Comparison of ENCODE assay signal across 1 cellular context in the genomic region with DNA sequence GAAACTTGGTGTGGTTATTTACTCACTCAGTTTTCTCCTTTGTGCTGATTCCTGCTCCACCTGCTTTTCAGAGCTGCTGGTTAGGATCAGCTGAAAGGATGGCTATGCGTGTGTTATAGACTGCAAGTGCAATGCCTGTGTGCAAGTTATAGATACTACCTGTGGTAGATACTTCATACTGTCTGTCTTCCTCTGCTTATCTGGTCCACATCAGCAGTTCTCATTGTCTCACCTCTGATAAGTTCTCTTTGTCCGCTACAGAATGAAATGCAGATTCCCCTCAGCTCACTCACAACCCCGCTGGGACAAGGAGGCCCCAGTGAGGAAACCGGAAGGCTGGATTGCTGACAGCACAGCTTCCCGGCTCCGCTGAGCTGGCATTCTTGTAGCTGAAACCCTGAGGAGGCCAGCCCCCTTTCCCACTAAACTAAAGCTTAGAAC.
TF ChIP-seq lines count a peak whose summit lies in the region.

No MANE protein-coding gene starts in this region.

TF ChIP-seq in HepG2, 621 proteins besides CTCF, POLR2A, EP300 and RAD21 (continued from another document):
- TF ChIP-seq, protein P1, sequence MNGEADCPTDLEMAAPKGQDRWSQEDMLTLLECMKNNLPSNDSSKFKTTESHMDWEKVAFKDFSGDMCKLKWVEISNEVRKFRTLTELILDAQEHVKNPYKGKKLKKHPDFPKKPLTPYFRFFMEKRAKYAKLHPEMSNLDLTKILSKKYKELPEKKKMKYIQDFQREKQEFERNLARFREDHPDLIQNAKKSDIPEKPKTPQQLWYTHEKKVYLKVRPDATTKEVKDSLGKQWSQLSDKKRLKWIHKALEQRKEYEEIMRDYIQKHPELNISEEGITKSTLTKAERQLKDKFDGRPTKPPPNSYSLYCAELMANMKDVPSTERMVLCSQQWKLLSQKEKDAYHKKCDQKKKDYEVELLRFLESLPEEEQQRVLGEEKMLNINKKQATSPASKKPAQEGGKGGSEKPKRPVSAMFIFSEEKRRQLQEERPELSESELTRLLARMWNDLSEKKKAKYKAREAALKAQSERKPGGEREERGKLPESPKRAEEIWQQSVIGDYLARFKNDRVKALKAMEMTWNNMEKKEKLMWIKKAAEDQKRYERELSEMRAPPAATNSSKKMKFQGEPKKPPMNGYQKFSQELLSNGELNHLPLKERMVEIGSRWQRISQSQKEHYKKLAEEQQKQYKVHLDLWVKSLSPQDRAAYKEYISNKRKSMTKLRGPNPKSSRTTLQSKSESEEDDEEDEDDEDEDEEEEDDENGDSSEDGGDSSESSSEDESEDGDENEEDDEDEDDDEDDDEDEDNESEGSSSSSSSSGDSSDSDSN (CRISPR knock-in tag; IDR thresholded peaks at IDR 0.05): no peak
- no peak for TF ChIP-seq ZBTB33 (CRISPR knock-in tag; IDR thresholded peaks at IDR 0.05)
- TF ChIP-seq, protein P2, sequence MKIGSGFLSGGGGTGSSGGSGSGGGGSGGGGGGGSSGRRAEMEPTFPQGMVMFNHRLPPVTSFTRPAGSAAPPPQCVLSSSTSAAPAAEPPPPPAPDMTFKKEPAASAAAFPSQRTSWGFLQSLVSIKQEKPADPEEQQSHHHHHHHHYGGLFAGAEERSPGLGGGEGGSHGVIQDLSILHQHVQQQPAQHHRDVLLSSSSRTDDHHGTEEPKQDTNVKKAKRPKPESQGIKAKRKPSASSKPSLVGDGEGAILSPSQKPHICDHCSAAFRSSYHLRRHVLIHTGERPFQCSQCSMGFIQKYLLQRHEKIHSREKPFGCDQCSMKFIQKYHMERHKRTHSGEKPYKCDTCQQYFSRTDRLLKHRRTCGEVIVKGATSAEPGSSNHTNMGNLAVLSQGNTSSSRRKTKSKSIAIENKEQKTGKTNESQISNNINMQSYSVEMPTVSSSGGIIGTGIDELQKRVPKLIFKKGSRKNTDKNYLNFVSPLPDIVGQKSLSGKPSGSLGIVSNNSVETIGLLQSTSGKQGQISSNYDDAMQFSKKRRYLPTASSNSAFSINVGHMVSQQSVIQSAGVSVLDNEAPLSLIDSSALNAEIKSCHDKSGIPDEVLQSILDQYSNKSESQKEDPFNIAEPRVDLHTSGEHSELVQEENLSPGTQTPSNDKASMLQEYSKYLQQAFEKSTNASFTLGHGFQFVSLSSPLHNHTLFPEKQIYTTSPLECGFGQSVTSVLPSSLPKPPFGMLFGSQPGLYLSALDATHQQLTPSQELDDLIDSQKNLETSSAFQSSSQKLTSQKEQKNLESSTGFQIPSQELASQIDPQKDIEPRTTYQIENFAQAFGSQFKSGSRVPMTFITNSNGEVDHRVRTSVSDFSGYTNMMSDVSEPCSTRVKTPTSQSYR (CRISPR knock-in tag; IDR thresholded peaks at IDR 0.05; ENCODE audit: borderline replicate concordance): no peak
- no peak for TF ChIP-seq SNRNP70 (IDR thresholded peaks at IDR 0.05; ENCODE audit: low read depth, low read length)
- no peak for TF ChIP-seq ETS1 (CRISPR knock-in tag; IDR thresholded peaks at IDR 0.05)
- TF ChIP-seq ZNF672 (CRISPR knock-in tag; IDR thresholded peaks at IDR 0.05): no peak
- no peak for TF ChIP-seq ZNF33A (CRISPR knock-in tag; IDR thresholded peaks at IDR 0.05; ENCODE audit: borderline replicate concordance)
- TF ChIP-seq CCAR2 (optimal IDR thresholded peaks at IDR 0.05; ENCODE audit: low read depth, low read length): no peak
- TF ChIP-seq TP53 (CRISPR knock-in tag; conservative IDR thresholded peaks at IDR 0.05): no peak
- TF ChIP-seq, protein P3, sequence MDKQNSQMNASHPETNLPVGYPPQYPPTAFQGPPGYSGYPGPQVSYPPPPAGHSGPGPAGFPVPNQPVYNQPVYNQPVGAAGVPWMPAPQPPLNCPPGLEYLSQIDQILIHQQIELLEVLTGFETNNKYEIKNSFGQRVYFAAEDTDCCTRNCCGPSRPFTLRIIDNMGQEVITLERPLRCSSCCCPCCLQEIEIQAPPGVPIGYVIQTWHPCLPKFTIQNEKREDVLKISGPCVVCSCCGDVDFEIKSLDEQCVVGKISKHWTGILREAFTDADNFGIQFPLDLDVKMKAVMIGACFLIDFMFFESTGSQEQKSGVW (CRISPR knock-in tag; IDR thresholded peaks at IDR 0.05; ENCODE audit: borderline replicate concordance): no peak
